ENCODE assay signal across 1 cellular context in genomic region chr11:44243633-44244343, GRCh38.
A peak's percentile ranks its signal among the peaks of the same experiment; 100 is the strongest.
TF ChIP-seq lines count a peak whose summit lies in the region.

No MANE protein-coding gene starts in this region.

TF ChIP-seq in SK-N-SH, 30 proteins besides CTCF, POLR2A, EP300 and RAD21 (continued from another document):
- TF ChIP-seq REST (IDR thresholded peaks at IDR 0.05; ENCODE audit: low read depth, low read length) (peak; percentile 50; the same call in 1 of the 2 replicates), YY1 (IDR thresholded peaks at IDR 0.05; ENCODE audit: low read depth) (no peak), SIN3A (IDR thresholded peaks at IDR 0.05; ENCODE audit: borderline replicate concordance, low read depth, low read length) (no peak), TEAD4 (IDR thresholded peaks at IDR 0.05; ENCODE audit: borderline replicate concordance, insufficient read depth) (peak; percentile 96), RFX5 (IDR thresholded peaks at IDR 0.05; ENCODE audit: low read length) (no peak), USF1 (IDR thresholded peaks at IDR 0.05; ENCODE audit: borderline replicate concordance, low read depth) (no peak), MAX (IDR thresholded peaks at IDR 0.05; ENCODE audit: low read depth) (peak; percentile 61), FOXM1 (IDR thresholded peaks at IDR 0.05; ENCODE audit: low read depth) (no peak), RXRA (IDR thresholded peaks at IDR 0.05; ENCODE audit: borderline replicate concordance, low read depth) (peak; percentile 80; the same call in 1 of the 2 replicates), ZBTB33 (IDR thresholded peaks at IDR 0.05; ENCODE audit: borderline replicate concordance, low read depth) (no peak), TAF1 (IDR thresholded peaks at IDR 0.05; ENCODE audit: borderline replicate concordance, low read depth, low read length) (peak; percentile 33; the same call in 1 of the 2 replicates), ELF1 (IDR thresholded peaks at IDR 0.05) (no peak), RCOR1 (IDR thresholded peaks at IDR 0.05; ENCODE audit: low read length) (no peak), USF2 (IDR thresholded peaks at IDR 0.05; ENCODE audit: borderline replicate concordance, low read depth, low read length) (no peak), JUND (IDR thresholded peaks at IDR 0.05) (peak; percentile 47; the same call in 1 of the 2 replicates), FOXJ3 (CRISPR knock-in tag; IDR thresholded peaks at IDR 0.05) (no peak), TCF12 (IDR thresholded peaks at IDR 0.05) (peak; percentile 70), EZH2phosphoT487 (IDR thresholded peaks at IDR 0.05; ENCODE audit: borderline replicate concordance, low read depth) (no peak), IRF3 (IDR thresholded peaks at IDR 0.05; ENCODE audit: low read depth, low read length) (no peak), FOSL2 (IDR thresholded peaks at IDR 0.05; ENCODE audit: borderline replicate concordance, low read depth) (peak; percentile 13; the same call in 1 of the 2 replicates), SMC3 (IDR thresholded peaks at IDR 0.05; ENCODE audit: low read depth, low read length) (no peak)
